18 cellular contexts compared by ENCODE assay signal in genomic region chr19:56973713-56974553, GRCh38.
DNase-seq lines count a peak whose midpoint lies in the region; ATAC-seq, FAIRE-seq and TF ChIP-seq lines count a peak whose summit lies in the region.
"Had no signal": no experiment of that assay in that cellular context is flagged by ENCODE, and none has a peak within 500 bp of the region (broad histone marks: within the 10 kb centered on the region; RNA-seq: fewer than 3 reads in every experiment).

No MANE protein-coding gene starts in this region.

- H3K36me3 ChIP-seq in neural cell (ENCODE audit: insufficient read depth, low read length) (no peaks in the 10 kb centered on the region), colonic mucosa (no peaks in the 10 kb centered on the region)

- peak overlapping the region; percentile 41 for H3K9ac ChIP-seq in neural cell (ENCODE audit: low read length)
- H3K9ac ChIP-seq in colonic mucosa (ENCODE audit: low read depth in 2 of 2, low read length in 2 of 2) = no peak overlapping the region

- intact Hi-C loops in colonic mucosa (cut with DNase I) = no loop called here

- H3K4me2 ChIP-seq in neural cell (ENCODE audit: low read length) = no peak overlapping the region

- no peak for TF ChIP-seq EP300 in neural cell (conservative IDR thresholded peaks at IDR 0.05; ENCODE audit: poor library complexity, severe bottlenecking)

- DNase-seq in Ammon's horn (ENCODE audit: low spot score) = peak; percentile 32
- DNase-seq in G401 (ENCODE audit: low spot score) = peak; percentile 26
- no peak for DNase-seq in AG08395 (ENCODE audit: low spot score)
- DNase-seq in colonic mucosa = no peak
- no peak for DNase-seq in HK-2 (ENCODE audit: unreplicated experiment)
- DNase-seq: CD4-positive, alpha-beta memory T cell; DMS79 treated with DMSO at 0.1 percent for 48 hours; HCEC 1CT; NCI-H1436 treated with DMSO at 0.1 percent for 48 hours; NCI-H82; T-helper 1 cell had no signal

- peaks cover 5% of the 10 kb centered on the region for H3K9me3 ChIP-seq in neural cell (ENCODE audit: low read length)
- no peaks in the 10 kb centered on the region for H3K9me3 ChIP-seq in colonic mucosa

- no peak for TF ChIP-seq CTCF in neural cell (IDR thresholded peaks at IDR 0.05; ENCODE audit: poor library complexity, severe bottlenecking)
- TF ChIP-seq CTCF in colonic mucosa (IDR thresholded peaks at IDR 0.05) = no peak

- no peaks in the 10 kb centered on the region for H3K9me2 ChIP-seq in neural cell (ENCODE audit: insufficient read depth, low read length)

- no peak for ATAC-seq in HG02571 (IDR thresholded peaks at IDR 0.05; ENCODE audit: unreplicated experiment)
- ATAC-seq: K562, Panc1 had no signal

- H3K4me3 ChIP-seq in neural cell (ENCODE audit: low read length) = no peak overlapping the region
- no peak overlapping the region for H3K4me3 ChIP-seq in colonic mucosa
- H3K4me3 ChIP-seq: K562, SK-N-MC had no signal

- no peaks in the 10 kb centered on the region for H4K20me1 ChIP-seq in neural cell (ENCODE audit: insufficient read depth)

- no peaks in the 10 kb centered on the region for H3K27me3 ChIP-seq in neural cell (ENCODE audit: insufficient read depth, low read depth, low read length)
- H3K27me3 ChIP-seq in colonic mucosa = no peaks in the 10 kb centered on the region

- H3F3A ChIP-seq in neural cell (ENCODE audit: insufficient read depth, low read length, poor library complexity, severe bottlenecking) = no peaks in the 10 kb centered on the region

- H3K79me2 ChIP-seq in neural cell (replicated peaks; ENCODE audit: insufficient read depth, low read length) = no peaks in the 10 kb centered on the region

- peak; percentile 92 for FAIRE-seq in TTC549 (lab: Jason Lieb, UNC)
- FAIRE-seq: G401.6, K562 had no signal

- in situ Hi-C loops in G401 (cut with HindIII; ENCODE audit: low sequenced_read_pairs) = no loop called here

- TF ChIP-seq RAD21 in neural cell (conservative IDR thresholded peaks at IDR 0.05) = peak; percentile 33

- H3K27ac ChIP-seq in neural cell (ENCODE audit: low read length) = peak overlapping the region; percentile 71
- H3K27ac ChIP-seq in colonic mucosa = no peak overlapping the region
- H3K27ac ChIP-seq: SK-N-MC had no signal

- no peaks in the 10 kb centered on the region for H3K4me1 ChIP-seq in colonic mucosa

- no peak overlapping the region for H2AFZ ChIP-seq in neural cell (ENCODE audit: low read depth, low read length)

TF ChIP-seq in neural cell, 6 proteins besides CTCF, POLR2A, EP300 and RAD21:
- peak; percentile 48 for TF ChIP-seq POLR2AphosphoS5 (IDR thresholded peaks at IDR 0.05)
- peak; percentile 58 for TF ChIP-seq REST (IDR thresholded peaks at IDR 0.05; ENCODE audit: borderline replicate concordance)
- peak; percentile 18 for TF ChIP-seq SMC3 (conservative IDR thresholded peaks at IDR 0.05; ENCODE audit: poor library complexity)
- no peak for TF ChIP-seq MXI1 (conservative IDR thresholded peaks at IDR 0.05; ENCODE audit: poor library complexity, severe bottlenecking)
TF ChIP-seq in neural cell: peak in this region for 3.

Comparison
In these comparisons a context has a peak if more than half of its experiments do, and no peak if none do; other contexts are left out.
1. DNase-seq: peak in Ammon's horn (single experiment) and G401 (single experiment); none in AG08395 (single experiment), colonic mucosa (single experiment) and HK-2 (single experiment).